Comparison of ENCODE assay signal across 17 cellular contexts in the genomic region with DNA sequence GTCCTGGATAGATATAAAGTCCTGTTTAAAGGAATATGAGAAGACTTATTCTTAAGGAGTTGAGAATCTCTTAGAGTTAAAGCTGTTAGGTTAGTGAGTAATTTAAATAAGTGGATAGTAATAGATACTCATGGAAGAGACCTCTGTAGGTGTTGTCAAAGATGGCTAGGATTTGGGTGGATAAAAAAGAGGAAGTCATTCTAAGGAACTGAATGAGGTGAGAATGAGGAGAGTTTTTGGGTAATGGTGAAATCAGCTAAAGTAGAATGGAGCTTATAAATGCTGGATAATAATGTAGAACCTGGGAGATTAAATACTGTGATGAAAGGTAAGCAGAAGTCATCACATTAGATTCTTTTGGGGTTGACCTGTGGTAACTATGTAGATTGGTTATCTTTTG. TPM values are rescaled to one million over a fixed set of nuclear protein-coding genes. Genes with fewer than 3 reads are reported as not detected.
A peak's percentile ranks its signal among the peaks of the same experiment; 100 is the strongest.
DNase-seq lines count a peak whose midpoint lies in the region; ATAC-seq, FAIRE-seq and TF ChIP-seq lines count a peak whose summit lies in the region.
"Had no signal": no experiment of that assay in that cellular context is flagged by ENCODE, and none has a peak within 500 bp of the region (broad histone marks: within the 10 kb centered on the region; RNA-seq: fewer than 3 reads in every experiment).

No MANE protein-coding gene starts in this region.

- H3K4me1 ChIP-seq in CD4-positive, CD25-positive, alpha-beta regulatory T cell (ENCODE audit: control insufficient read depth, insufficient read depth, low read length, poor library complexity, severe bottlenecking), result peaks cover 65% of the 10 kb centered on the region
- H3K4me1 ChIP-seq in endodermal cell (ENCODE audit: control insufficient read depth, insufficient read depth, low read length), result no peaks in the 10 kb centered on the region

- H3K9ac ChIP-seq in endodermal cell (ENCODE audit: extremely low read depth, low read length, poor library complexity, severe bottlenecking), result no peak overlapping the region
- H3K9ac ChIP-seq: parathyroid adenoma had no signal

- no peak for DNase-seq in CD4-positive, CD25-positive, alpha-beta regulatory T cell
- DNase-seq in GF-D8 (lab: John Stamatoyannopoulos, UW) (peak; percentile 22), OCI-M1 (lab: John Stamatoyannopoulos, UW) (peak; percentile 51), immature natural killer cell (no peak), H54 (ENCODE audit: insufficient read length, low spot score) (no peak), endodermal cell (no peak)
- DNase-seq: activated gamma-delta T cell; DMS79 treated with DMSO at 0.1 percent for 48 hours; HFFc6; NCI-H1105 treated with DMSO at 0.1 percent for 48 hours; stimulated activated CD4-positive, alpha-beta T cell treated with anti-CD3 and anti-CD28 coated beads, Interleukin-4, amount 100 ng/mL, for 4 hours had no signal

- H3K27me3 Mint-ChIP-seq in CD4-positive, CD25-positive, alpha-beta regulatory T cell, result no peaks in the 10 kb centered on the region
- H3K27me3 Mint-ChIP-seq in immature natural killer cell (ENCODE audit: low read depth in 3 of 3) (no peaks in the 10 kb centered on the region), endodermal cell (ENCODE audit: insufficient read depth) (no peaks in the 10 kb centered on the region)

- H3K9me3 Mint-ChIP-seq in CD4-positive, CD25-positive, alpha-beta regulatory T cell, result no peaks in the 10 kb centered on the region
- H3K9me3 Mint-ChIP-seq in immature natural killer cell, result no peaks in the 10 kb centered on the region
- no peaks in the 10 kb centered on the region for H3K9me3 Mint-ChIP-seq in endodermal cell
- H3K9me3 Mint-ChIP-seq: HFFc6 had no signal

- no peaks in the 10 kb centered on the region for H3K27me3 ChIP-seq in CD4-positive, CD25-positive, alpha-beta regulatory T cell (ENCODE audit: control insufficient read depth, insufficient read depth, low read length)
- no peaks in the 10 kb centered on the region for H3K27me3 ChIP-seq in endodermal cell (ENCODE audit: control insufficient read depth, insufficient read depth, low read length, poor library complexity, severe bottlenecking)
- H3K27me3 ChIP-seq: tibial nerve had no signal

- no peak overlapping the region for H3K27ac Mint-ChIP-seq in CD4-positive, CD25-positive, alpha-beta regulatory T cell
- H3K27ac Mint-ChIP-seq in immature natural killer cell (peak overlapping the region in 4 of 6 donors; percentile 2 to 57 (median 20)), endodermal cell (no peak overlapping the region)
- H3K27ac Mint-ChIP-seq: HFFc6 had no signal

- H3K36me3 Mint-ChIP-seq in CD4-positive, CD25-positive, alpha-beta regulatory T cell, result peaks cover 29% of the 10 kb centered on the region
- H3K36me3 Mint-ChIP-seq in immature natural killer cell (peaks cover 0 to 9% (median 0%) of the 10 kb centered on the region in 3 donors), endodermal cell (ENCODE audit: low read depth) (peaks cover 58% of the 10 kb centered on the region)

- peak overlapping the region; percentile 29 for H3K4me3 ChIP-seq in CD4-positive, CD25-positive, alpha-beta regulatory T cell (ENCODE audit: low read depth, low read length)
- H3K4me3 ChIP-seq in endodermal cell (ENCODE audit: low read length), result no peak overlapping the region
- H3K4me3 ChIP-seq: tibial nerve had no signal

- no peak overlapping the region for H3K27ac ChIP-seq in CD4-positive, CD25-positive, alpha-beta regulatory T cell (ENCODE audit: insufficient read depth, low read length, poor library complexity, severe bottlenecking)
- H3K27ac ChIP-seq in endodermal cell (ENCODE audit: low read depth, low read length), result no peak overlapping the region
- H3K27ac ChIP-seq: parathyroid adenoma, tibial nerve had no signal

- peaks cover 19% of the 10 kb centered on the region for H3K36me3 ChIP-seq in CD4-positive, CD25-positive, alpha-beta regulatory T cell (ENCODE audit: control insufficient read depth, insufficient read depth, low read length)
- peaks cover 61% of the 10 kb centered on the region for H3K36me3 ChIP-seq in endodermal cell (ENCODE audit: control insufficient read depth, insufficient read depth, low read length)

- H3K9me3 ChIP-seq in CD4-positive, CD25-positive, alpha-beta regulatory T cell (ENCODE audit: control insufficient read depth in 2 of 2, low read length in 2 of 2), result no peaks in the 10 kb centered on the region
- peaks cover 13% of the 10 kb centered on the region for H3K9me3 ChIP-seq in endodermal cell (ENCODE audit: control insufficient read depth, low read length)

- H3K4me1 Mint-ChIP-seq in CD4-positive, CD25-positive, alpha-beta regulatory T cell, result peaks cover 48 to 91% (median 63%) of the 10 kb centered on the region in 4 donors
- H3K4me1 Mint-ChIP-seq in immature natural killer cell, result peaks cover 69 to 89% of the 10 kb centered on the region in 2 donors
- H3K4me1 Mint-ChIP-seq in endodermal cell, result peaks cover 10% of the 10 kb centered on the region

- FAIRE-seq in H54 (lab: Jason Lieb, UNC), result no peak
- FAIRE-seq: astrocyte, HepG2 had no signal

- H3K4me3 Mint-ChIP-seq in CD4-positive, CD25-positive, alpha-beta regulatory T cell, result peak overlapping the region in 3 of 4 donors; percentile 28 to 73 (median 62)
- H3K4me3 Mint-ChIP-seq in immature natural killer cell, result peak overlapping the region in 1 of 5 donors; percentile 35
- H3K4me3 Mint-ChIP-seq in endodermal cell, result no peak overlapping the region
- H3K4me3 Mint-ChIP-seq: HFFc6 had no signal

- no peak for TF ChIP-seq POLR2A in H54 (IDR thresholded peaks at IDR 0.05; ENCODE audit: low read depth, low read length)

- ATAC-seq in CD4-positive, CD25-positive, alpha-beta regulatory T cell (ENCODE audit: low read depth in 2 of 2), result no peak
- no peak for ATAC-seq in HG03039 (IDR thresholded peaks at IDR 0.05; ENCODE audit: unreplicated experiment)
- ATAC-seq: HepG2, left lobe of liver had no signal

- TF ChIP-seq CTCF in endodermal cell (conservative IDR thresholded peaks at IDR 0.05), result no peak

RNA-seq across cellular contexts. Expression of a gene that starts 8.1 kb away (rescaled TPM):
- total RNA-seq in CD4-positive, CD25-positive, alpha-beta regulatory T cell, result 242 TPM
- 10 to 100 TPM; 13.1 to 22.8 (median 14.7) TPM for polyA plus RNA-seq in CD4-positive, CD25-positive, alpha-beta regulatory T cell
- polyA plus RNA-seq in immature natural killer cell, result 10 to 100 TPM in 1 of 3 donors, 1 to 10 TPM in 2; 5.8 to 24.3 (median 8.0) TPM
- 100 to 1,000 TPM; 183 to 238 TPM for total RNA-seq in endodermal cell
- polyA plus RNA-seq in endodermal cell (2013, experiment 1 of 2), result 108 TPM
- polyA plus RNA-seq in endodermal cell (2013, experiment 2 of 2), result 99.0 TPM

Comparison
In these comparisons a context has a peak if more than half of its experiments do, and no peak if none do; other contexts are left out.
1. DNase-seq: peak in GF-D8 (single experiment) and OCI-M1 (single experiment); none in CD4-positive, CD25-positive, alpha-beta regulatory T cell (0 of 3), immature natural killer cell (0 of 3), H54 (single experiment) and endodermal cell (single experiment).
2. H3K27ac Mint-ChIP-seq: peak in immature natural killer cell (4 of 6); none in CD4-positive, CD25-positive, alpha-beta regulatory T cell (0 of 3) and endodermal cell (single experiment).